ENCODE assay signal across 6 cellular contexts in genomic region chr10:5031588-5031987, GRCh38. TPM values are rescaled to one million over a fixed set of nuclear protein-coding genes. Genes with fewer than 3 reads are reported as not detected.
"Had no signal": no experiment of that assay in that cellular context is flagged by ENCODE, and none has a peak within 500 bp of the region (broad histone marks: within the 10 kb centered on the region; RNA-seq: fewer than 3 reads in every experiment).

No MANE protein-coding gene starts in this region.

RNA-seq across cellular contexts. Expression of gene AKR1C2, which starts 27.9 kb away (rescaled TPM):
- total RNA-seq: activated CD4-positive, alpha-beta T cell treated with anti-CD3 and anti-CD28 coated beads, Interleukin-2, amount 10 ng/mL, durations not matched to agents 24 days and 14 days; activated CD8-positive, alpha-beta memory T cell treated with anti-CD3 and anti-CD28 coated beads for 36 hours; activated CD8-positive, alpha-beta T cell treated with anti-CD3 and anti-CD28 coated beads for 36 hours; activated naive CD8-positive, alpha-beta T cell treated with anti-CD3 and anti-CD28 coated beads for 36 hours; activated T-helper 17 cell treated with anti-CD3 and anti-CD28 coated beads, Interleukin-2, amount 50 U/mL, for 72 hours; OCI-LY7 had no signal
